11 cellular contexts compared by ENCODE assay signal in the genomic region with DNA sequence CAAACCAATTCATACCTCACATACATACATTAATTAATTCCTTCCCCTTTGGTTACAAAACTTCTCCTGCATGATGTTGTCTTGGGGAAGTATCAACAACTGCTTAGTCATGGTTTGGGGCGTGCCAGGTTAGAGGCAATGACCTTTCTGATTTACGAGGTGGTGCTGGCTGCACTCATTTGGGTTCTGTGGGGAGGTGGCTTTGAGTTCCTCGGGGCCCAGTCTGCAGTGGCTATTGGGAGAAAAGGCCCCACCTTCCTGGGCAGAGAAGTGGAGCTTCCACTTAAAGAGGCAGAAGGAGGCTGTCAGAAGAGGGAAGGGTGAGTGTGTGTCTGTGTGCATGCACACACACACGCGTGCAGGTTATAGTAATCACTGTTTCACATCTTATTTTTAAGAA. TPM values are rescaled to one million over a fixed set of nuclear protein-coding genes. Genes with fewer than 3 reads are reported as not detected.
DNase-seq lines count a peak whose midpoint lies in the region; ATAC-seq, FAIRE-seq and TF ChIP-seq lines count a peak whose summit lies in the region.
"Had no signal": no experiment of that assay in that cellular context is flagged by ENCODE, and none has a peak within 500 bp of the region (broad histone marks: within the 10 kb centered on the region; RNA-seq: fewer than 3 reads in every experiment).

No MANE protein-coding gene starts in this region.

- peaks cover 0 to 5% (median 0%) of the 10 kb centered on the region in 4 donors for H3K4me1 Mint-ChIP-seq in CD4-positive, alpha-beta memory T cell

- TF ChIP-seq POLR2A in H54 (IDR thresholded peaks at IDR 0.05; ENCODE audit: low read depth, low read length) = no peak

- POLR2A ChIA-PET in CD4-positive, alpha-beta memory T cell (lab: Charles Lee; ENCODE audit: partially characterized antibody) = no interaction called here

- no peak for ATAC-seq in HG02623 (IDR thresholded peaks at IDR 0.05; ENCODE audit: unreplicated experiment)

- no peaks in the 10 kb centered on the region for H3K4me1 ChIP-seq in CD4-positive, alpha-beta memory T cell (ENCODE audit: insufficient read depth, low read length)
- H3K4me1 ChIP-seq: pancreas had no signal

- no peaks in the 10 kb centered on the region for H3K36me3 ChIP-seq in CD4-positive, alpha-beta memory T cell (ENCODE audit: insufficient read depth, low read length)
- H3K36me3 ChIP-seq: pancreas, thoracic aorta had no signal

- peaks cover 14 to 20% of the 10 kb centered on the region in 2 donors for H3K27me3 Mint-ChIP-seq in CD4-positive, alpha-beta memory T cell

- DNase-seq in A172 (ENCODE audit: low spot score) (peak; percentile 80), H54 (ENCODE audit: insufficient read length, low spot score) (peak; percentile 72), T1000 (lab: John Stamatoyannopoulos, UW) (peak; percentile 71), left kidney (ENCODE audit: low read depth, low spot score) (peak; percentile 68), coronary artery (ENCODE audit: low spot score) (no peak), mesenteric fat pad (ENCODE audit: low spot score) (no peak)
- no peak for DNase-seq in CD4-positive, alpha-beta memory T cell
- DNase-seq: NCI-H187, pancreas had no signal

- intact Hi-C loops in CD4-positive, alpha-beta memory T cell (cut with micrococcal nuclease) = no loop called here

- H3K9me3 Mint-ChIP-seq in CD4-positive, alpha-beta memory T cell = no peaks in the 10 kb centered on the region

- no peak overlapping the region for H3K27ac Mint-ChIP-seq in CD4-positive, alpha-beta memory T cell

- no peaks in the 10 kb centered on the region for H3K9me3 ChIP-seq in CD4-positive, alpha-beta memory T cell (ENCODE audit: control insufficient read depth in 1 of 2, low read length in 2 of 2)
- H3K9me3 ChIP-seq: pancreas, thoracic aorta had no signal

- no peak overlapping the region for H3K4me3 ChIP-seq in CD4-positive, alpha-beta memory T cell (ENCODE audit: low read length in 2 of 2)
- H3K4me3 ChIP-seq in coronary artery = no peak overlapping the region
- H3K4me3 ChIP-seq: pancreas, thoracic aorta had no signal

- CTCF ChIA-PET in CD4-positive, alpha-beta memory T cell (lab: Charles Lee; ENCODE audit: partially characterized antibody) = interaction anchor here (1.0 kb wide), 1 partner anchor 210 kb away, joined by 4 read pairs; no protein-coding TSS in a partner anchor

- H3K27ac ChIP-seq in CD4-positive, alpha-beta memory T cell (ENCODE audit: low read depth, low read length) = no peak overlapping the region
- no peak overlapping the region for H3K27ac ChIP-seq in coronary artery
- H3K27ac ChIP-seq: pancreas, thoracic aorta had no signal

- TF ChIP-seq CTCF in coronary artery (IDR thresholded peaks at IDR 0.05) = no peak

- peaks cover 3% of the 10 kb centered on the region for H3K27me3 ChIP-seq in CD4-positive, alpha-beta memory T cell (ENCODE audit: insufficient read depth, low read length)
- H3K27me3 ChIP-seq: pancreas had no signal

- no peaks in the 10 kb centered on the region for H3K36me3 Mint-ChIP-seq in CD4-positive, alpha-beta memory T cell

- peak; percentile 60 for FAIRE-seq in H54 (lab: Jason Lieb, UNC)
- FAIRE-seq: pancreas had no signal

- H3K4me3 Mint-ChIP-seq in CD4-positive, alpha-beta memory T cell = no peak overlapping the region

RNA-seq across cellular contexts. Expression of a gene that starts 10.2 kb away (rescaled TPM):
- total RNA-seq in A172 (2014; rRNA removed; shearing (Covaris generic)) = 13.4 and 14.4 TPM in 2 replicates
- not detected for total RNA-seq in CD4-positive, alpha-beta memory T cell
- polyA plus RNA-seq in CD4-positive, alpha-beta memory T cell = not detected
- total RNA-seq in mesenteric fat pad = 0.48 TPM

Comparison
In these comparisons a context has a peak if more than half of its experiments do, and no peak if none do; other contexts are left out.
1. DNase-seq: peak in A172 (single experiment), H54 (single experiment), T1000 (single experiment) and left kidney (single experiment); none in CD4-positive, alpha-beta memory T cell (0 of 5), coronary artery (single experiment) and mesenteric fat pad (single experiment).